10 cellular contexts compared by ENCODE assay signal in the genomic region with DNA sequence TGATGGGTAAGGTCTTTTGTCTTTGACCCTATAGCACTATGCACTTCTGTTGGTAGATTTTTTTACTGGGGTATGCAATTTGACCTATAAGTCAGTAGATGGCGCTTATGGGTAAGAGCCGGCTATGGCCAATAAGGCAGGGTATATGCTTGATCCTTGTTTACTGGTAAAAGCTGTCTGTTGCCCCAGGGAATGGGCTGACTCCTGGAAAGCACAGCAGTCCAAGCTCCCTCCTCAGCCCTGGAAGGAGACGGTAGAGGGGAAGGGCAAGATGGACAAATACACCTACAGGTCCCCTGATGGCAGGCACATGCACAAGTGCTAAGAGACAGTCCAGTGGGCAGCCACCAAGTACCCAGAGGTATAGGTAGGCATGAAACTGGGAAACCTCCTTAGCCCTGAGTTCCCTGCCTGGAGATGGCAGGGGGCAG.
DNase-seq lines count a peak whose midpoint lies in the region; ATAC-seq and TF ChIP-seq lines count a peak whose summit lies in the region.
"Had no signal": no experiment of that assay in that cellular context is flagged by ENCODE, and none has a peak within 500 bp of the region (broad histone marks: within the 10 kb centered on the region; RNA-seq: fewer than 3 reads in every experiment).

No MANE protein-coding gene starts in this region.

- ATAC-seq in GM21786 (IDR thresholded peaks at IDR 0.05; ENCODE audit: unreplicated experiment) = peak; percentile 78
- peak; percentile 99 for ATAC-seq in WTC11
- peak; percentile 54 for ATAC-seq in stimulated activated naive CD8-positive, alpha-beta T cell treated with anti-CD3 and anti-CD28 coated beads, Interleukin-15, amount 100 ng/mL, for 72 hours

- CTCF ChIA-PET in WTC11 (lab: Charles Lee) = interaction anchor here (0.6 to 1.5 kb wide), 12 partner anchors 9 to 516 kb away, joined by 3 to 16 read pairs (median 3); a partner anchor contains a TSS

- no peaks in the 10 kb centered on the region for H3K27me3 Mint-ChIP-seq in WTC11 (ENCODE audit: low read depth)
- H3K27me3 Mint-ChIP-seq in stimulated activated naive CD8-positive, alpha-beta T cell treated with anti-CD3 and anti-CD28 coated beads, Interleukin-15, amount 100 ng/mL, for 72 hours = no peaks in the 10 kb centered on the region
- H3K27me3 Mint-ChIP-seq: CD4-positive, CD25-positive, alpha-beta regulatory T cell had no signal

- POLR2A ChIA-PET in WTC11 (lab: Charles Lee) = interaction anchor here (0.7 kb wide), 1 partner anchor 63 kb away, joined by 3 read pairs; no protein-coding TSS in a partner anchor

- no peak overlapping the region for H3K4me3 Mint-ChIP-seq in WTC11
- no peak overlapping the region for H3K4me3 Mint-ChIP-seq in stimulated activated naive CD8-positive, alpha-beta T cell treated with anti-CD3 and anti-CD28 coated beads, Interleukin-15, amount 100 ng/mL, for 72 hours
- H3K4me3 Mint-ChIP-seq: CD4-positive, CD25-positive, alpha-beta regulatory T cell had no signal

- H3K27ac Mint-ChIP-seq in WTC11 = no peak overlapping the region
- no peak overlapping the region for H3K27ac Mint-ChIP-seq in stimulated activated naive CD8-positive, alpha-beta T cell treated with anti-CD3 and anti-CD28 coated beads, Interleukin-15, amount 100 ng/mL, for 72 hours
- H3K27ac Mint-ChIP-seq: activated naive CD4-positive, alpha-beta T cell treated with anti-CD3 and anti-CD28 coated beads, Interleukin-2, amount 50 U/mL, for 72 hours; CD4-positive, CD25-positive, alpha-beta regulatory T cell had no signal

- peaks cover 2% of the 10 kb centered on the region; the same call in 1 of the 2 replicates for H3K4me1 Mint-ChIP-seq in WTC11
- no peaks in the 10 kb centered on the region for H3K4me1 Mint-ChIP-seq in stimulated activated naive CD8-positive, alpha-beta T cell treated with anti-CD3 and anti-CD28 coated beads, Interleukin-15, amount 100 ng/mL, for 72 hours
- H3K4me1 Mint-ChIP-seq: CD4-positive, CD25-positive, alpha-beta regulatory T cell had no signal

- H3K9me3 Mint-ChIP-seq in WTC11 = peaks cover 24% of the 10 kb centered on the region
- no peaks in the 10 kb centered on the region for H3K9me3 Mint-ChIP-seq in stimulated activated naive CD8-positive, alpha-beta T cell treated with anti-CD3 and anti-CD28 coated beads, Interleukin-15, amount 100 ng/mL, for 72 hours
- H3K9me3 Mint-ChIP-seq: activated naive CD4-positive, alpha-beta T cell treated with anti-CD3 and anti-CD28 coated beads, Interleukin-2, amount 50 U/mL, for 72 hours had no signal

- H3K36me3 Mint-ChIP-seq in WTC11 = no peaks in the 10 kb centered on the region
- H3K36me3 Mint-ChIP-seq: activated naive CD4-positive, alpha-beta T cell treated with anti-CD3 and anti-CD28 coated beads, Interleukin-2, amount 50 U/mL, for 72 hours; CD4-positive, CD25-positive, alpha-beta regulatory T cell had no signal

- peak in 2 of 3 experiments; percentile 38 to 46 for DNase-seq in NCI-H1417 (lab: John Stamatoyannopoulos, UW)
- DNase-seq in NCI-H1417 treated with DMSO at 0.1 percent for 48 hours (lab: John Stamatoyannopoulos, UW) = no peak
- peak; percentile 61 to 76 for DNase-seq in Kasumi-1 (lab: John Stamatoyannopoulos, UW)
- DNase-seq in WTC11 (ENCODE audit: low spot score) = peak; percentile 27
- DNase-seq in hepatic stellate cell (ENCODE audit: low spot score) = peak; percentile 29
- no peak for DNase-seq in stimulated activated naive CD8-positive, alpha-beta T cell treated with anti-CD3 and anti-CD28 coated beads, Interleukin-15, amount 100 ng/mL, for 72 hours
- no peak for DNase-seq in activated CD8-positive, alpha-beta memory T cell treated with anti-CD3 and anti-CD28 coated beads, Interleukin-2, amount 50 U/mL, for 48 hours

- TF ChIP-seq CTCF in WTC11 (IDR thresholded peaks at IDR 0.05) = peak; percentile 55; the same call in 1 of the 2 replicates

TF ChIP-seq in WTC11, 78 proteins besides CTCF, POLR2A, EP300 and RAD21 (continues in another document):
- TF ChIP-seq, protein P1, sequence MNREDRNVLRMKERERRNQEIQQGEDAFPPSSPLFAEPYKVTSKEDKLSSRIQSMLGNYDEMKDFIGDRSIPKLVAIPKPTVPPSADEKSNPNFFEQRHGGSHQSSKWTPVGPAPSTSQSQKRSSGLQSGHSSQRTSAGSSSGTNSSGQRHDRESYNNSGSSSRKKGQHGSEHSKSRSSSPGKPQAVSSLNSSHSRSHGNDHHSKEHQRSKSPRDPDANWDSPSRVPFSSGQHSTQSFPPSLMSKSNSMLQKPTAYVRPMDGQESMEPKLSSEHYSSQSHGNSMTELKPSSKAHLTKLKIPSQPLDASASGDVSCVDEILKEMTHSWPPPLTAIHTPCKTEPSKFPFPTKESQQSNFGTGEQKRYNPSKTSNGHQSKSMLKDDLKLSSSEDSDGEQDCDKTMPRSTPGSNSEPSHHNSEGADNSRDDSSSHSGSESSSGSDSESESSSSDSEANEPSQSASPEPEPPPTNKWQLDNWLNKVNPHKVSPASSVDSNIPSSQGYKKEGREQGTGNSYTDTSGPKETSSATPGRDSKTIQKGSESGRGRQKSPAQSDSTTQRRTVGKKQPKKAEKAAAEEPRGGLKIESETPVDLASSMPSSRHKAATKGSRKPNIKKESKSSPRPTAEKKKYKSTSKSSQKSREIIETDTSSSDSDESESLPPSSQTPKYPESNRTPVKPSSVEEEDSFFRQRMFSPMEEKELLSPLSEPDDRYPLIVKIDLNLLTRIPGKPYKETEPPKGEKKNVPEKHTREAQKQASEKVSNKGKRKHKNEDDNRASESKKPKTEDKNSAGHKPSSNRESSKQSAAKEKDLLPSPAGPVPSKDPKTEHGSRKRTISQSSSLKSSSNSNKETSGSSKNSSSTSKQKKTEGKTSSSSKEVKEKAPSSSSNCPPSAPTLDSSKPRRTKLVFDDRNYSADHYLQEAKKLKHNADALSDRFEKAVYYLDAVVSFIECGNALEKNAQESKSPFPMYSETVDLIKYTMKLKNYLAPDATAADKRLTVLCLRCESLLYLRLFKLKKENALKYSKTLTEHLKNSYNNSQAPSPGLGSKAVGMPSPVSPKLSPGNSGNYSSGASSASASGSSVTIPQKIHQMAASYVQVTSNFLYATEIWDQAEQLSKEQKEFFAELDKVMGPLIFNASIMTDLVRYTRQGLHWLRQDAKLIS (CRISPR knock-in tag; IDR thresholded peaks at IDR 0.05; ENCODE audit: borderline replicate concordance) = no peak
- TF ChIP-seq, protein P2, sequence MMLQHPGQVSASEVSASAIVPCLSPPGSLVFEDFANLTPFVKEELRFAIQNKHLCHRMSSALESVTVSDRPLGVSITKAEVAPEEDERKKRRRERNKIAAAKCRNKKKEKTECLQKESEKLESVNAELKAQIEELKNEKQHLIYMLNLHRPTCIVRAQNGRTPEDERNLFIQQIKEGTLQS (CRISPR knock-in tag; conservative IDR thresholded peaks at IDR 0.05) = no peak
- TF ChIP-seq ZNF416 (CRISPR knock-in tag; IDR thresholded peaks at IDR 0.05) = no peak
- TF ChIP-seq TEAD1 (CRISPR knock-in tag; IDR thresholded peaks at IDR 0.05) = no peak
- TF ChIP-seq, protein P3, sequence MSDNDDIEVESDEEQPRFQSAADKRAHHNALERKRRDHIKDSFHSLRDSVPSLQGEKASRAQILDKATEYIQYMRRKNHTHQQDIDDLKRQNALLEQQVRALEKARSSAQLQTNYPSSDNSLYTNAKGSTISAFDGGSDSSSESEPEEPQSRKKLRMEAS (CRISPR knock-in tag; IDR thresholded peaks at IDR 0.05) = no peak
- TF ChIP-seq, protein P4, sequence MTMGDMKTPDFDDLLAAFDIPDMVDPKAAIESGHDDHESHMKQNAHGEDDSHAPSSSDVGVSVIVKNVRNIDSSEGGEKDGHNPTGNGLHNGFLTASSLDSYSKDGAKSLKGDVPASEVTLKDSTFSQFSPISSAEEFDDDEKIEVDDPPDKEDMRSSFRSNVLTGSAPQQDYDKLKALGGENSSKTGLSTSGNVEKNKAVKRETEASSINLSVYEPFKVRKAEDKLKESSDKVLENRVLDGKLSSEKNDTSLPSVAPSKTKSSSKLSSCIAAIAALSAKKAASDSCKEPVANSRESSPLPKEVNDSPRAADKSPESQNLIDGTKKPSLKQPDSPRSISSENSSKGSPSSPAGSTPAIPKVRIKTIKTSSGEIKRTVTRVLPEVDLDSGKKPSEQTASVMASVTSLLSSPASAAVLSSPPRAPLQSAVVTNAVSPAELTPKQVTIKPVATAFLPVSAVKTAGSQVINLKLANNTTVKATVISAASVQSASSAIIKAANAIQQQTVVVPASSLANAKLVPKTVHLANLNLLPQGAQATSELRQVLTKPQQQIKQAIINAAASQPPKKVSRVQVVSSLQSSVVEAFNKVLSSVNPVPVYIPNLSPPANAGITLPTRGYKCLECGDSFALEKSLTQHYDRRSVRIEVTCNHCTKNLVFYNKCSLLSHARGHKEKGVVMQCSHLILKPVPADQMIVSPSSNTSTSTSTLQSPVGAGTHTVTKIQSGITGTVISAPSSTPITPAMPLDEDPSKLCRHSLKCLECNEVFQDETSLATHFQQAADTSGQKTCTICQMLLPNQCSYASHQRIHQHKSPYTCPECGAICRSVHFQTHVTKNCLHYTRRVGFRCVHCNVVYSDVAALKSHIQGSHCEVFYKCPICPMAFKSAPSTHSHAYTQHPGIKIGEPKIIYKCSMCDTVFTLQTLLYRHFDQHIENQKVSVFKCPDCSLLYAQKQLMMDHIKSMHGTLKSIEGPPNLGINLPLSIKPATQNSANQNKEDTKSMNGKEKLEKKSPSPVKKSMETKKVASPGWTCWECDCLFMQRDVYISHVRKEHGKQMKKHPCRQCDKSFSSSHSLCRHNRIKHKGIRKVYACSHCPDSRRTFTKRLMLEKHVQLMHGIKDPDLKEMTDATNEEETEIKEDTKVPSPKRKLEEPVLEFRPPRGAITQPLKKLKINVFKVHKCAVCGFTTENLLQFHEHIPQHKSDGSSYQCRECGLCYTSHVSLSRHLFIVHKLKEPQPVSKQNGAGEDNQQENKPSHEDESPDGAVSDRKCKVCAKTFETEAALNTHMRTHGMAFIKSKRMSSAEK (CRISPR knock-in tag; IDR thresholded peaks at IDR 0.05; ENCODE audit: borderline replicate concordance) = no peak
- TF ChIP-seq JAZF1 (CRISPR knock-in tag; IDR thresholded peaks at IDR 0.05) = no peak
- no peak for TF ChIP-seq NR1H2 (CRISPR knock-in tag; IDR thresholded peaks at IDR 0.05)
- no peak for TF ChIP-seq ZNF423 (CRISPR knock-in tag; IDR thresholded peaks at IDR 0.05)

Comparison
In these comparisons a context has a peak if more than half of its experiments do, and no peak if none do; other contexts are left out.
1. DNase-seq: peak in NCI-H1417 (2 of 3), Kasumi-1 (2 of 2), WTC11 (single experiment) and hepatic stellate cell (single experiment); none in NCI-H1417 treated with DMSO at 0.1 percent for 48 hours (single experiment), stimulated activated naive CD8-positive, alpha-beta T cell treated with anti-CD3 and anti-CD28 coated beads, Interleukin-15, amount 100 ng/mL, for 72 hours (0 of 2) and activated CD8-positive, alpha-beta memory T cell treated with anti-CD3 and anti-CD28 coated beads, Interleukin-2, amount 50 U/mL, for 48 hours (single experiment).
2. Peak in every context shown above with its lines, with median percentiles within 50 percentile points of each other: ATAC-seq.